Comparison of ENCODE assay signal across 11 cellular contexts in genomic region chr7:158728911-158729645, GRCh38.
"Had no signal": no experiment of that assay in that cellular context is flagged by ENCODE, and none has a peak within 500 bp of the region (broad histone marks: within the 10 kb centered on the region; RNA-seq: fewer than 3 reads in every experiment).

No MANE protein-coding gene starts in this region.

- H3K4me3 Mint-ChIP-seq: activated naive CD4-positive, alpha-beta T cell treated with anti-CD3 and anti-CD28 coated beads, Interleukin-2, amount 10 ng/mL, durations not matched to agents 7 days and 5 days; endodermal cell; T-helper 1 cell treated with Interleukin-12 subunit alpha and Interleukin-12 subunit beta and Interleukin-4 antibody, amounts not matched to agents 30 μg/mL and 1 μg/mL, for 36 hours had no signal

- H3K27ac ChIP-seq: uterus had no signal

- H3K36me3 ChIP-seq: uterus had no signal

- DNase-seq: activated naive CD4-positive, alpha-beta T cell treated with anti-CD3 and anti-CD28 coated beads, Interleukin-2, amount 10 ng/mL, durations not matched to agents 7 days and 5 days; cerebellar nuclear complex; dermis blood vessel endothelial cell; endodermal cell; erythroblast; hippocampal formation; retina; stimulated activated CD4-positive, alpha-beta T cell treated with anti-CD3 and anti-CD28 coated beads, Interleukin-15, amount 100 ng/mL, for 24 hours; stimulated activated CD4-positive, alpha-beta T cell treated with anti-CD3 and anti-CD28 coated beads, Interleukin-4, amount 100 ng/mL, for 24 hours; uterus had no signal

- H3K27ac Mint-ChIP-seq: endodermal cell; T-helper 1 cell treated with Interleukin-12 subunit alpha and Interleukin-12 subunit beta and Interleukin-4 antibody, amounts not matched to agents 30 μg/mL and 1 μg/mL, for 36 hours had no signal

- H3K4me3 ChIP-seq: uterus had no signal

- H3K4me1 Mint-ChIP-seq: endodermal cell had no signal

- H3K9me3 ChIP-seq: uterus had no signal

- H3K27me3 Mint-ChIP-seq: activated naive CD4-positive, alpha-beta T cell treated with anti-CD3 and anti-CD28 coated beads, Interleukin-2, amount 10 ng/mL, durations not matched to agents 7 days and 5 days had no signal

- H3K9me3 Mint-ChIP-seq: activated naive CD4-positive, alpha-beta T cell treated with anti-CD3 and anti-CD28 coated beads, Interleukin-2, amount 10 ng/mL, durations not matched to agents 7 days and 5 days; endodermal cell; T-helper 1 cell treated with Interleukin-12 subunit alpha and Interleukin-12 subunit beta and Interleukin-4 antibody, amounts not matched to agents 30 μg/mL and 1 μg/mL, for 36 hours had no signal

- H3K4me1 ChIP-seq: uterus had no signal

- H3K27me3 ChIP-seq: uterus had no signal
